9 cellular contexts compared by ENCODE assay signal in the genomic region with DNA sequence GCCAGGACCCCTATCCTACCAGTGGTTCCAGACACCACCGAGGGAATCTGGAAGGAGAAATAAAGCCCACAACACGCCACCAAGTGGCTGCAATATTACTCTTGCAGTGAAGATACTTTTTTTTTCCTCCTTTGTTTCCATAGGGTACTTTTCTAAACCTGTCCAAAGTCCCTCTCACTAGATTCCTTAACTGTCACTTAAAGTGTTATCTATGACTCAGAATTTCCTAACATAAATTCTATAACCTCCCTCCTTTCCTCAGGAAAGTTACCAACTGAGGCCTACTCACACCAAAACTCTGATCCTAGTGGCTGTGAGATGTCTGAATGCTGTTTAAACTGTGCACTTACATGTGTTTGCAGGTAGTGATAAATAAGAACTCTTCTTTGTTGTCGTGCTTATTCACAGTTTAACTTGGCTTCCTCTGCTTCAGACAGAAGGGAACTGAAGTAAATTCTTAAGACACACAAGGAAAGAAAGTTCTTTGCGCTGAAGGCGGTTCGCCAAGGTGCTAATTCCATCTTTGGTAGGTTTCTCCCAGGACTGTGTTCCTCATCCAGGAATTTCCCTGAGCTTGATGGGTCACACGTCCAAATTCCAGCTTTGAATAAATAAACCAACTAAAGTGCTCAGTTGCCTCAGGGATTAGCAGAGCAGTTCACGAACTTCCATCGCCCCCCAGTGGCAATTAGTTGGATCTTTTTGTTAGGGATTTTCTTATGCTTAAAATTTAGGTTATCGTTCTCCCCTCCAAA. TPM values are rescaled to one million over a fixed set of nuclear protein-coding genes. Genes with fewer than 3 reads are reported as not detected.
DNase-seq lines count a peak whose midpoint lies in the region; ATAC-seq and TF ChIP-seq lines count a peak whose summit lies in the region.
"Had no signal": no experiment of that assay in that cellular context is flagged by ENCODE, and none has a peak within 500 bp of the region (broad histone marks: within the 10 kb centered on the region; RNA-seq: fewer than 3 reads in every experiment).

No MANE protein-coding gene starts in this region.

- H3K27me3 Mint-ChIP-seq in effector memory CD8-positive, alpha-beta T cell: no peaks in the 10 kb centered on the region

- in situ Hi-C loops in Panc1 (cut with HindIII; ENCODE audit: low pct_unique_long_range_greater_than_20kb, low sequenced_read_pairs): no loop called here

- H3K4me1 Mint-ChIP-seq in effector memory CD8-positive, alpha-beta T cell (ENCODE audit: low read depth in 2 of 2): no peaks in the 10 kb centered on the region

- no peak overlapping the region for H3K27ac Mint-ChIP-seq in effector memory CD8-positive, alpha-beta T cell

- no peaks in the 10 kb centered on the region for H3K9me3 Mint-ChIP-seq in effector memory CD8-positive, alpha-beta T cell

- H3K9me2 ChIP-seq in HCT116 (ENCODE audit: insufficient read depth): no peaks in the 10 kb centered on the region

- no peak overlapping the region for H3K4me2 ChIP-seq in HCT116 (ENCODE audit: low read length)

- DNase-seq in AG08395 (ENCODE audit: low spot score) (peak; percentile 60), HCT116 (ENCODE audit: low read depth, low spot score) (no peak), Panc1 (ENCODE audit: low read depth, low spot score) (no peak), fibroblast of pulmonary artery (ENCODE audit: low read depth) (peak; percentile 76), prostate gland (ENCODE audit: low spot score) (peak; percentile 36), spleen (no peak)
- DNase-seq in effector memory CD8-positive, alpha-beta T cell: no peak

- no peaks in the 10 kb centered on the region for H3K79me2 ChIP-seq in HCT116 (ENCODE audit: insufficient read depth, low read length)

- no peak for TF ChIP-seq POLR2A in HCT116 (IDR thresholded peaks at IDR 0.05; ENCODE audit: borderline replicate concordance, extremely low read depth, insufficient read depth, insufficient read length)
- TF ChIP-seq POLR2A in prostate gland (IDR thresholded peaks at IDR 0.05): no peak
- no peak for TF ChIP-seq POLR2A in spleen (IDR thresholded peaks at IDR 0.05)

- no peak overlapping the region for H3K27ac ChIP-seq in HCT116 (ENCODE audit: low read depth, low read length)
- peak overlapping the region; percentile 57; the same call in 1 of the 2 replicates for H3K27ac ChIP-seq in Panc1 (ENCODE audit: low read length)
- H3K27ac ChIP-seq in prostate gland: peak overlapping the region in 1 of 2 donors; percentile 27
- no peak overlapping the region for H3K27ac ChIP-seq in spleen
- H3K27ac ChIP-seq: epithelial cell of prostate had no signal

- intact Hi-C loops in HCT116 (cut with micrococcal nuclease): loop anchor here (10.0 kb wide), 2 partner anchors 376 to 906 kb away; no protein-coding TSS in a partner anchor
- intact Hi-C loops in Panc1 (cut with micrococcal nuclease; ENCODE audit: unreplicated experiment): no loop called here
- intact Hi-C loops in prostate gland (cut with DNase I): loop anchor here (10.0 kb wide), 2 partner anchors 376 to 486 kb away; no protein-coding TSS in a partner anchor
- intact Hi-C loops in spleen (cut with DNase I; ENCODE audit: low total_unique reads): no loop called here

- no peak overlapping the region for H3K4me3 Mint-ChIP-seq in effector memory CD8-positive, alpha-beta T cell

- no peak overlapping the region for H3K9ac ChIP-seq in HCT116 (ENCODE audit: low read length)

- ATAC-seq in HCT116 (no peak), Panc1 (peak; percentile 65; the same call in 1 of the 2 replicates), esophagus mucosa (no peak)
- no peak for ATAC-seq in effector memory CD8-positive, alpha-beta T cell (replicated peaks)

- WGBS in prostate gland: 30% methylated on average over 8 of the region's 10 CpGs
- WGBS in spleen, 5 donors: 63 to 86% (median 81%) methylated on average over 10 of the region's 10 CpGs

- H4K20me1 ChIP-seq in HCT116 (ENCODE audit: insufficient read depth): no peaks in the 10 kb centered on the region

- no peaks in the 10 kb centered on the region for H3K36me3 Mint-ChIP-seq in effector memory CD8-positive, alpha-beta T cell (ENCODE audit: insufficient read depth)

- no peaks in the 10 kb centered on the region for H3K9me3 ChIP-seq in HCT116 (ENCODE audit: control insufficient read depth in 1 of 2, insufficient read depth in 1 of 2, low read depth in 1 of 2, low read length in 2 of 2)
- H3K9me3 ChIP-seq in Panc1 (ENCODE audit: control insufficient read depth, insufficient read depth, low read depth, low read length): no peaks in the 10 kb centered on the region
- no peaks in the 10 kb centered on the region for H3K9me3 ChIP-seq in prostate gland
- H3K9me3 ChIP-seq in spleen: no peaks in the 10 kb centered on the region

- H3K36me3 ChIP-seq in HCT116 (ENCODE audit: control insufficient read depth in 1 of 2, insufficient read depth in 2 of 2, low read length in 2 of 2) (no peaks in the 10 kb centered on the region; a peak in 1 of 4 replicates), Panc1 (ENCODE audit: control insufficient read depth, insufficient read depth, low read length) (no peaks in the 10 kb centered on the region), prostate gland (no peaks in the 10 kb centered on the region), spleen (no peaks in the 10 kb centered on the region)

- H3K4me3 ChIP-seq in HCT116 (replicated peaks in 1 of 2; ENCODE audit: low read depth in 1 of 2, low read length in 2 of 2) (no peak overlapping the region), Panc1 (ENCODE audit: low read depth in 2 of 2, low read length in 2 of 2) (no peak overlapping the region), fibroblast of pulmonary artery (replicated peaks; ENCODE audit: low read depth, low read length) (no peak overlapping the region), prostate gland (no peak overlapping the region), spleen (no peak overlapping the region)

- peak; percentile 55 for TF ChIP-seq RAD21 in HCT116 (IDR thresholded peaks at IDR 0.05; ENCODE audit: low read depth)

- BruUV-seq in HCT116 (replicated peaks; lab: Mats Ljungman, UMichigan) (no TSS peak), Panc1 (replicated peaks; lab: Mats Ljungman, UMichigan) (no TSS peak)

- POLR2A ChIA-PET in HCT116 (lab: Charles Lee): no interaction called here
- POLR2A ChIA-PET in Panc1 (lab: Charles Lee): no interaction called here

- no peak overlapping the region for H2AFZ ChIP-seq in HCT116 (ENCODE audit: low read depth, low read length, poor library complexity, severe bottlenecking)

- no peaks in the 10 kb centered on the region for H3K27me3 ChIP-seq in HCT116 (ENCODE audit: insufficient read depth, low read length)
- no peaks in the 10 kb centered on the region for H3K27me3 ChIP-seq in Panc1 (ENCODE audit: control insufficient read depth, insufficient read depth, low read length)
- H3K27me3 ChIP-seq in prostate gland (replicated peaks; ENCODE audit: insufficient read depth): no peaks in the 10 kb centered on the region
- no peaks in the 10 kb centered on the region for H3K27me3 ChIP-seq in spleen (replicated peaks in 1 of 7)

- TF ChIP-seq CTCF in HCT116 (IDR thresholded peaks at IDR 0.05 in 2 of 3, conservative IDR thresholded peaks at IDR 0.05 in 1 of 3; ENCODE audit: borderline replicate concordance in 1 of 3, insufficient read depth in 1 of 3, low read depth in 2 of 3, low read length in 2 of 3) (peak in 2 of 3 experiments; percentile 27 to 45; a peak in 4 of 6 replicates), Panc1 (IDR thresholded peaks at IDR 0.05) (peak; percentile 62), fibroblast of pulmonary artery (IDR thresholded peaks at IDR 0.05; ENCODE audit: low read length, missing control alignments) (peak; percentile 50), prostate gland (IDR thresholded peaks at IDR 0.05) (peak; percentile 25 to 57 (median 42)), spleen (IDR thresholded peaks at IDR 0.05 in 8 of 11, conservative IDR thresholded peaks at IDR 0.05 in 3 of 11) (peak in 1 of 11 experiments; percentile 5)

- CTCF ChIA-PET in HCT116 (lab: Charles Lee): interaction anchor here (1.0 kb wide), 2 partner anchors 344 to 376 kb away, joined by 4 to 7 read pairs; no protein-coding TSS in a partner anchor
- CTCF ChIA-PET in Panc1 (lab: Charles Lee): interaction anchor here (0.8 to 1.5 kb wide), 2 partner anchors 331 to 910 kb away, joined by 4 to 5 read pairs; no protein-coding TSS in a partner anchor

- H3K4me1 ChIP-seq in HCT116 (ENCODE audit: control insufficient read depth in 1 of 2, insufficient read depth in 2 of 2, low read length in 2 of 2) (no peaks in the 10 kb centered on the region), Panc1 (ENCODE audit: control insufficient read depth, insufficient read depth, low read length) (no peaks in the 10 kb centered on the region), prostate gland (replicated peaks) (no peaks in the 10 kb centered on the region), spleen (no peaks in the 10 kb centered on the region)

- RAD21 ChIA-PET in HCT116 (lab: Charles Lee; ENCODE audit: low non-redundant PET in 1 of 2, low total read pairs in 2 of 2, uncharacterized antibody in 2 of 2, unreplicated experiment in 2 of 2): no interaction called here

TF ChIP-seq in HCT116, 20 proteins besides CTCF, POLR2A, EP300 and RAD21:
- no peak for TF ChIP-seq ZFX (IDR thresholded peaks at IDR 0.05)
- TF ChIP-seq JUND (IDR thresholded peaks at IDR 0.05): no peak
- TF ChIP-seq EZH2phosphoT487 (IDR thresholded peaks at IDR 0.05; ENCODE audit: borderline replicate concordance): no peak
- no peak for TF ChIP-seq EZH2 (IDR thresholded peaks at IDR 0.05)
- TF ChIP-seq YY1 (IDR thresholded peaks at IDR 0.05; ENCODE audit: extremely low read depth, insufficient replicate concordance, low read depth, low read length): no peak
- no peak for TF ChIP-seq CEBPB (IDR thresholded peaks at IDR 0.05; ENCODE audit: low read depth)

RNA-seq across cellular contexts. Expression of gene HCCS, which starts 10.7 kb away (rescaled TPM):
- total RNA-seq in HCT116 (2021; ENCODE audit: unreplicated experiment) (28.2 TPM), Panc1 (2021; ENCODE audit: unreplicated experiment) (32.7 TPM), prostate gland (10 to 100 TPM in 1 of 2 donors, 1 to 10 TPM in 1; 8.6 to 17.6 TPM), esophagus mucosa (17.0 TPM), spleen (10 to 100 TPM; 12.1 to 23.5 (median 19.5) TPM)
- polyA plus RNA-seq in HCT116 (2012): 17.3 and 23.9 TPM in 2 replicates
- polyA plus RNA-seq in Panc1 (2012; ENCODE audit: insufficient read length): 23.8 TPM
- 10 to 100 TPM in 2 of 3 donors, 1 to 10 TPM in 1; 8.9 to 21.7 (median 14.0) TPM for polyA plus RNA-seq in spleen

Comparison
In these comparisons a context has a peak if more than half of its experiments do, and no peak if none do; other contexts are left out.
1. DNase-seq: peak in AG08395 (single experiment), fibroblast of pulmonary artery (single experiment) and prostate gland (single experiment); none in HCT116 (single experiment), Panc1 (single experiment), effector memory CD8-positive, alpha-beta T cell (0 of 3) and spleen (single experiment).
2. intact Hi-C loops: an anchor here in HCT116 (10.0 kb wide) and prostate gland (10.0 kb wide); none called in Panc1 and spleen.